Comparison of ENCODE assay signal across 29 cellular contexts in genomic region chr2:161488879-161489278, GRCh38.
DNase-seq lines count a peak whose midpoint lies in the region; ATAC-seq and TF ChIP-seq lines count a peak whose summit lies in the region.
"Had no signal": no experiment of that assay in that cellular context is flagged by ENCODE, and none has a peak within 500 bp of the region (broad histone marks: within the 10 kb centered on the region; RNA-seq: fewer than 3 reads in every experiment).

No MANE protein-coding gene starts in this region.

- BruUV-seq in A673 (replicated peaks; lab: Mats Ljungman, UMichigan), result no TSS peak

- CTCF ChIA-PET in A673 (lab: Charles Lee), result no interaction called here

- no peak overlapping the region for H3K4me3 ChIP-seq in A673 (ENCODE audit: low read depth, low read length, poor library complexity, severe bottlenecking)
- 0 out of 2 replicates have a peak overlapping the region, but pooled peaks have one; percentile 16 for H3K4me3 ChIP-seq in SK-N-MC
- H3K4me3 ChIP-seq: A549; BLaER1; BLaER1 treated with 17β-estradiol and CSF1 and Interleukin-3, amounts not matched to agents 10 nM and 100 nM had no signal

- H3K27ac ChIP-seq in A673 (ENCODE audit: low read depth, low read length, poor library complexity, severe bottlenecking) (peak overlapping the region; percentile 73), SK-N-MC (peak overlapping the region; percentile 93)
- H3K27ac ChIP-seq: 22Rv1; A549; BLaER1; BLaER1 treated with 17β-estradiol and CSF1 and Interleukin-3, amounts not matched to agents 10 nM and 100 nM; C4-2B had no signal

- TF ChIP-seq CTCF in A673 (conservative IDR thresholded peaks at IDR 0.05; ENCODE audit: low read depth, low read length), result no peak

- no peak overlapping the region for H3K9ac ChIP-seq in SK-N-MC (ENCODE audit: insufficient read length)
- H3K9ac ChIP-seq: BLaER1; BLaER1 treated with 17β-estradiol and CSF1 and Interleukin-3, amounts not matched to agents 10 nM and 100 nM had no signal

- H3K36me3 ChIP-seq in A673 (ENCODE audit: insufficient read depth, low read length, poor library complexity, severe bottlenecking), result no peaks in the 10 kb centered on the region
- no peaks in the 10 kb centered on the region for H3K36me3 ChIP-seq in SK-N-MC (ENCODE audit: insufficient read depth, low read length)
- H3K36me3 ChIP-seq: BE2C; BLaER1; BLaER1 treated with 17β-estradiol and CSF1 and Interleukin-3, amounts not matched to agents 10 nM and 100 nM had no signal

- no peaks in the 10 kb centered on the region for H3K27me3 ChIP-seq in A673 (replicated peaks; ENCODE audit: insufficient read depth, low read depth, low read length, poor library complexity)
- H3K27me3 ChIP-seq: BE2C; BLaER1; BLaER1 treated with 17β-estradiol and CSF1 and Interleukin-3, amounts not matched to agents 10 nM and 100 nM had no signal

- DNase-seq in A673 (ENCODE audit: low spot score), result peak; percentile 75
- peak; percentile 56 for DNase-seq in SK-N-MC (ENCODE audit: low read depth, low spot score)
- DNase-seq: 8988T; ACHN; AML-193; BE2C; C1 segment of cervical spinal cord; Caco-2; Calu3; CD4-positive, alpha-beta memory T cell; CD4-positive, alpha-beta T cell; CD4-positive, CD25-positive, alpha-beta regulatory T cell; CD8-positive, alpha-beta memory T cell; CD8-positive, alpha-beta T cell; COR-L47; DMS 273 treated with DMSO at 0.1 percent for 48 hours; DMS153; DMS53; DMS79; DMS79 treated with DMSO at 0.1 percent for 48 hours; DND-41; EL had no signal

- peaks cover 27% of the 10 kb centered on the region for H3K4me1 ChIP-seq in A673 (ENCODE audit: insufficient read depth, low read length, poor library complexity, severe bottlenecking)
- H3K4me1 ChIP-seq: A549; BE2C; BLaER1; BLaER1 treated with 17β-estradiol and CSF1 and Interleukin-3, amounts not matched to agents 10 nM and 100 nM; Caco-2 had no signal

- ATAC-seq in GM19328 (IDR thresholded peaks at IDR 0.05; ENCODE audit: unreplicated experiment) (no peak), GM19351 (IDR thresholded peaks at IDR 0.05; ENCODE audit: unreplicated experiment) (no peak)
- ATAC-seq: A549; CD8-positive, alpha-beta T cell had no signal

- H3K9me3 ChIP-seq in A673 (ENCODE audit: low read depth, low read length, poor library complexity, severe bottlenecking) (no peaks in the 10 kb centered on the region), SK-N-MC (ENCODE audit: low read depth, low read length) (no peaks in the 10 kb centered on the region)
- H3K9me3 ChIP-seq: A549, BE2C, Caco-2 had no signal

- POLR2A ChIA-PET in A673 (lab: Charles Lee; ENCODE audit: low non-redundant PET), result no interaction called here

- intact Hi-C loops in A673 (cut with micrococcal nuclease; ENCODE audit: unreplicated experiment), result no loop called here
